Comparison of ENCODE assay signal across 16 cellular contexts in genomic region chr12:105332925-105333324, GRCh38. TPM values are rescaled to one million over a fixed set of nuclear protein-coding genes. Genes with fewer than 3 reads are reported as not detected.
DNase-seq lines count a peak whose midpoint lies in the region; ATAC-seq, FAIRE-seq and TF ChIP-seq lines count a peak whose summit lies in the region.
"Had no signal": no experiment of that assay in that cellular context is flagged by ENCODE, and none has a peak within 500 bp of the region (broad histone marks: within the 10 kb centered on the region; RNA-seq: fewer than 3 reads in every experiment).

No MANE protein-coding gene starts in this region.

- POLR2A ChIA-PET in A549 (lab: Yijun Ruan, JAX), result no interaction called here
- POLR2A ChIA-PET in CD4-positive, alpha-beta memory T cell (lab: Charles Lee; ENCODE audit: partially characterized antibody), result interaction anchor here (5.3 kb wide), 1 partner anchor 97 kb away, joined by 35 read pairs; the partner anchor contains the start of gene APPL2

- TF ChIP-seq RAD21 in A549 (conservative IDR thresholded peaks at IDR 0.05 in 1 of 2, IDR thresholded peaks at IDR 0.05 in 1 of 2), result no peak

- H3K9me3 ChIP-seq in A549 (no peaks in the 10 kb centered on the region), RWPE2 (ENCODE audit: severe bottlenecking) (no peaks in the 10 kb centered on the region)
- H3K9me3 ChIP-seq in CD4-positive, alpha-beta memory T cell (ENCODE audit: control insufficient read depth in 1 of 2, low read length in 2 of 2), result no peaks in the 10 kb centered on the region

- no peak for ATAC-seq in A549
- ATAC-seq in RWPE2 (ENCODE audit: low read depth), result no peak
- no peak for ATAC-seq in GM21737 (IDR thresholded peaks at IDR 0.05; ENCODE audit: unreplicated experiment)
- ATAC-seq in GM21619 (IDR thresholded peaks at IDR 0.05; ENCODE audit: unreplicated experiment), result no peak
- no peak for ATAC-seq in GM19395 (IDR thresholded peaks at IDR 0.05; ENCODE audit: unreplicated experiment)
- ATAC-seq: activated T-helper 17 cell treated with anti-CD3 and anti-CD28 coated beads, Interleukin-2, amount 50 U/mL, for 72 hours; esophagus mucosa; stimulated activated naive CD8-positive, alpha-beta T cell treated with anti-CD3 and anti-CD28 coated beads, Interleukin-15, amount 100 ng/mL, for 72 hours had no signal

- no peaks in the 10 kb centered on the region for H3K36me3 ChIP-seq in CD4-positive, alpha-beta memory T cell (ENCODE audit: insufficient read depth, low read length)
- no peaks in the 10 kb centered on the region for H3K36me3 ChIP-seq in RWPE2 (ENCODE audit: low read depth)

- H3K27me3 ChIP-seq in CD4-positive, alpha-beta memory T cell (ENCODE audit: insufficient read depth, low read length), result no peaks in the 10 kb centered on the region
- H3K27me3 ChIP-seq in RWPE2 (ENCODE audit: insufficient read depth, poor library complexity, severe bottlenecking), result no peaks in the 10 kb centered on the region

- intact Hi-C loops in CD4-positive, alpha-beta memory T cell (cut with micrococcal nuclease), result no loop called here

- peak; percentile 23 for FAIRE-seq in A549 (lab: Jason Lieb, UNC)

- H3K4me3 ChIP-seq in A549 (no peak overlapping the region), RWPE2 (ENCODE audit: severe bottlenecking) (no peak overlapping the region), foreskin fibroblast (ENCODE audit: low read depth in 1 of 2, low read length in 2 of 2) (peak overlapping the region; percentile 85 to 86)
- no peak overlapping the region for H3K4me3 ChIP-seq in CD4-positive, alpha-beta memory T cell (ENCODE audit: low read length in 2 of 2)

- 72% methylated on average over 1 of the region's 1 CpG for WGBS in A549 (ENCODE audit: missing lambda C conversion rate)

- TF ChIP-seq EP300 in A549 (IDR thresholded peaks at IDR 0.05), result no peak

- TF ChIP-seq POLR2A in A549 (IDR thresholded peaks at IDR 0.05; ENCODE audit: low read length), result no peak

- CTCF ChIA-PET in A549 (lab: Yijun Ruan, JAX), result interaction anchor here (0.6 to 4.1 kb wide), 5 partner anchors 9 to 97 kb away, joined by 3 to 19 read pairs (median 3); partner anchors contain the start of gene APPL2
- CTCF ChIA-PET in CD4-positive, alpha-beta memory T cell (lab: Charles Lee; ENCODE audit: partially characterized antibody), result interaction anchor here (0.6 to 1.7 kb wide), 3 partner anchors 12 to 26 kb away, joined by 3 to 5 read pairs (median 3); no protein-coding TSS in a partner anchor

- H3K27ac ChIP-seq in A549 (peak overlapping the region in 1 of 2 experiments; percentile 93; a peak in 3 of 6 replicates), RWPE2 (ENCODE audit: poor library complexity, severe bottlenecking) (peak overlapping the region; percentile 70)
- no peak overlapping the region for H3K27ac ChIP-seq in CD4-positive, alpha-beta memory T cell (ENCODE audit: low read depth, low read length)
- H3K27ac ChIP-seq: VCaP had no signal

- TF ChIP-seq CTCF in A549 (IDR thresholded peaks at IDR 0.05), result no peak
- no peak for TF ChIP-seq CTCF in RWPE2 (IDR thresholded peaks at IDR 0.05; ENCODE audit: poor library complexity, severe bottlenecking)
- TF ChIP-seq CTCF in foreskin fibroblast (IDR thresholded peaks at IDR 0.05; ENCODE audit: low read depth, low read length), result no peak

- H3K36me3 Mint-ChIP-seq in CD4-positive, alpha-beta memory T cell, result peaks cover 9 to 10% of the 10 kb centered on the region in 2 donors

- DNase-seq in A549 (ENCODE audit: low read depth in 1 of 2, low spot score in 1 of 2) (no peak), RWPE2 (ENCODE audit: low spot score) (no peak), foreskin fibroblast (no peak), NAMALWA (ENCODE audit: low spot score) (no peak)
- DNase-seq in CD4-positive, alpha-beta memory T cell, result no peak
- DNase-seq: MV-4-11; NCI-H524; Right ventricle myocardium superior; stimulated activated CD4-positive, alpha-beta T cell treated with anti-CD3 and anti-CD28 coated beads, Interleukin-4, amount 100 ng/mL, for 24 hours; stimulated activated naive CD8-positive, alpha-beta T cell treated with anti-CD3 and anti-CD28 coated beads, Interleukin-15, amount 100 ng/mL, for 72 hours had no signal

- peaks cover 19 to 82% (median 43%) of the 10 kb centered on the region in 4 donors for H3K4me1 Mint-ChIP-seq in CD4-positive, alpha-beta memory T cell

- H3K4me2 ChIP-seq in A549, result peak overlapping the region; percentile 95

- H3K9me3 Mint-ChIP-seq in CD4-positive, alpha-beta memory T cell, result no peaks in the 10 kb centered on the region
- H3K9me3 Mint-ChIP-seq: activated T-helper 17 cell treated with anti-CD3 and anti-CD28 coated beads, Interleukin-2, amount 50 U/mL, for 72 hours; stimulated activated naive CD8-positive, alpha-beta T cell treated with anti-CD3 and anti-CD28 coated beads, Interleukin-15, amount 100 ng/mL, for 72 hours had no signal

- H3K4me3 Mint-ChIP-seq in CD4-positive, alpha-beta memory T cell, result peak overlapping the region in 3 of 8 donors; percentile 14 to 57 (median 54)

- H3K27ac Mint-ChIP-seq in CD4-positive, alpha-beta memory T cell, result peak overlapping the region in 6 of 7 donors; percentile 38 to 84 (median 64)
- H3K27ac Mint-ChIP-seq: activated T-helper 17 cell treated with anti-CD3 and anti-CD28 coated beads, Interleukin-2, amount 50 U/mL, for 72 hours had no signal

- no peaks in the 10 kb centered on the region for H3K27me3 Mint-ChIP-seq in CD4-positive, alpha-beta memory T cell
- H3K27me3 Mint-ChIP-seq: activated T-helper 17 cell treated with anti-CD3 and anti-CD28 coated beads, Interleukin-2, amount 50 U/mL, for 72 hours; stimulated activated naive CD8-positive, alpha-beta T cell treated with anti-CD3 and anti-CD28 coated beads, Interleukin-15, amount 100 ng/mL, for 72 hours had no signal

- H3K4me1 ChIP-seq in A549, result peaks cover 54% of the 10 kb centered on the region
- peaks cover 54% of the 10 kb centered on the region for H3K4me1 ChIP-seq in CD4-positive, alpha-beta memory T cell (ENCODE audit: insufficient read depth, low read length)
- H3K4me1 ChIP-seq in RWPE2 (ENCODE audit: insufficient read depth, poor library complexity, severe bottlenecking), result peaks cover 22% of the 10 kb centered on the region

TF ChIP-seq in A549, 52 proteins besides CTCF, POLR2A, EP300 and RAD21:
- TF ChIP-seq CEBPB (IDR thresholded peaks at IDR 0.05) (peak; percentile 8 to 63; a peak in 1 of 4 replicates), FOSL2 (IDR thresholded peaks at IDR 0.05) (no peak), FOSL2 (CRISPR knock-in tag; IDR thresholded peaks at IDR 0.05) (no peak)

RNA-seq across cellular contexts. Expression of gene C12orf75, which starts 2.4 kb away (rescaled TPM):
- 238 and 298 TPM in 2 replicates for polyA plus RNA-seq in A549 (2011; rRNA removed)
- polyA plus RNA-seq in A549 (2012; cell fraction: cytosol; rRNA removed), result 126 and 130 TPM in 2 replicates
- polyA plus RNA-seq in A549 (2012; cell fraction: nucleus; rRNA removed), result 30.4 and 51.6 TPM in 2 replicates
- 202 to 224 TPM (median 210 TPM) in 3 replicates for polyA plus RNA-seq in A549 (2017; fragmentation: RNase III; extraction: RNeasy Plus Mini Kit Qiagen cat#74134 plus additional on column Dnase treatment)
- polyA minus RNA-seq in A549 (2011; rRNA and poly(A)+ RNA removed), result 23.0 and 25.4 TPM in 2 replicates
- 10 to 100 TPM; 12.1 to 14.6 TPM for total RNA-seq in CD4-positive, alpha-beta memory T cell
- 100 to 1,000 TPM in 1 of 2 donors, 10 to 100 TPM in 1; 83.4 to 117 TPM for polyA plus RNA-seq in CD4-positive, alpha-beta memory T cell

Comparison
In these comparisons a context has a peak if more than half of its experiments do, and no peak if none do; other contexts are left out.
1. H3K4me3 ChIP-seq: peak in foreskin fibroblast (2 of 2); none in A549 (single experiment), CD4-positive, alpha-beta memory T cell (0 of 2) and RWPE2 (single experiment).